23 cellular contexts compared by ENCODE assay signal in the genomic region with DNA sequence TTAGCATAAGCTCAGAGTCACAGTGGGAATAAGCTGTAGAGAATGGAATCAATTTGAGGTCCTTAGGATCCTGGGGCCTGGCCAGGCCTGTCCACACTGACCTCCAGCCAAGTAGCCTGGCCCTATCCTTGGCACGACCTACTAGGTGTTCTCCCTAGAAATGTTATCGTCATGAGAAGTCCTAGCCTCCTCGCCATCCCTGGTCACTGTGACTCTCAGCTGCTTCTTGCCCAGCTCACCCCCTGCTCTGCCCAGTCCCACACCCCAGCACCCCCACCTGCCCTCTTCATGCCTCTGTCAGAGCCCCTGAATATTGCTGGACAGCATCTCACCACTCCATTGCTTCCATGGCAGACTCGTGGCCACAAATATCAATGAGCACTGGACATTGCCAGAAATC. TPM values are rescaled to one million over a fixed set of nuclear protein-coding genes. Genes with fewer than 3 reads are reported as not detected.
DNase-seq lines count a peak whose midpoint lies in the region; ATAC-seq, FAIRE-seq and TF ChIP-seq lines count a peak whose summit lies in the region.
"Had no signal": no experiment of that assay in that cellular context is flagged by ENCODE, and none has a peak within 500 bp of the region (broad histone marks: within the 10 kb centered on the region; RNA-seq: fewer than 3 reads in every experiment).

No MANE protein-coding gene starts in this region.

- no peak overlapping the region for H2BK15ac ChIP-seq in neuronal stem cell (ENCODE audit: low read length)

- H3K9me3 ChIP-seq in heart right ventricle (no peaks in the 10 kb centered on the region), K562 (replicated peaks; ENCODE audit: control insufficient read depth, insufficient read depth, low read depth, low read length) (no peaks in the 10 kb centered on the region; the same call in 1 of the 2 replicates), neuronal stem cell (replicated peaks in 1 of 2; ENCODE audit: control insufficient read depth in 2 of 2, insufficient read depth in 1 of 2, low read depth in 1 of 2, low read length in 2 of 2) (peaks cover 0 to 1% of the 10 kb centered on the region in 2 donors)
- H3K9me3 ChIP-seq in CD8-positive, alpha-beta T cell (ENCODE audit: low read length), result no peaks in the 10 kb centered on the region
- H3K9me3 ChIP-seq: SK-N-SH had no signal

- WGBS in heart right ventricle, 2 donors, result 82 to 86% methylated on average over 4 of the region's 4 CpGs
- WGBS in K562 (ENCODE audit: insufficient coverage, low coverage, missing lambda C conversion rate), result 1% methylated on average over 4 of the region's 4 CpGs
- WGBS in neuronal stem cell (ENCODE audit: extremely low coverage in 2 of 2, insufficient read length in 2 of 2, insufficient replicate concordance in 1 of 2), 2 donors, result no CpG with 5 or more reads among the region's 4 CpGs

- H3K23ac ChIP-seq in neuronal stem cell (ENCODE audit: low read depth, low read length, poor library complexity), result no peak overlapping the region

- TF ChIP-seq RAD21 in K562 (CRISPR knock-in tag; conservative IDR thresholded peaks at IDR 0.05 in 1 of 2, IDR thresholded peaks at IDR 0.05 in 1 of 2), result no peak

- H3K4me1 ChIP-seq in heart right ventricle (peaks cover 0 to 18% (median 8%) of the 10 kb centered on the region in 9 donors), K562 (replicated peaks in 1 of 2; ENCODE audit: control insufficient read depth in 2 of 2, insufficient read depth in 2 of 2, low read length in 2 of 2) (peaks cover 0 to 17% of the 10 kb centered on the region in 2 experiments; a peak in 2 of 5 replicates), neuronal stem cell (ENCODE audit: control insufficient read depth in 2 of 2, insufficient read depth in 1 of 2, low read depth in 1 of 2, low read length in 2 of 2) (peaks cover 0 to 9% of the 10 kb centered on the region in 2 donors)
- peaks cover 3% of the 10 kb centered on the region for H3K4me1 ChIP-seq in CD8-positive, alpha-beta T cell (ENCODE audit: insufficient read depth, low read length)

- H4K20me1 ChIP-seq in K562 (replicated peaks; ENCODE audit: control insufficient read depth, insufficient read depth, low read length), result no peaks in the 10 kb centered on the region

- no peak overlapping the region for H3K4me3 Mint-ChIP-seq in stimulated activated memory B cell treated with anti-CD40 and anti-IgM and Interleukin-4, amounts not matched to agents 10 μg/mL and 1 μg/mL and 100 μg/mL, for 72 hours
- H3K4me3 Mint-ChIP-seq in CD8-positive, alpha-beta T cell, result no peak overlapping the region
- H3K4me3 Mint-ChIP-seq: CD4-positive, CD25-positive, alpha-beta regulatory T cell had no signal

- no peak overlapping the region for H3K4ac ChIP-seq in neuronal stem cell (ENCODE audit: low read length)

- POLR2A ChIA-PET in K562 (lab: Yijun Ruan, JAX), result no interaction called here
- POLR2A ChIA-PET in CD8-positive, alpha-beta T cell (lab: Charles Lee), result no interaction called here

- H3K27me3 ChIP-seq in heart right ventricle (peaks cover 5 to 84% (median 67%) of the 10 kb centered on the region in 7 donors), K562 (ENCODE audit: control insufficient read depth in 2 of 2, insufficient read depth in 2 of 2, low read length in 2 of 2) (peaks cover 75 to 85% of the 10 kb centered on the region in 2 experiments), neuronal stem cell (ENCODE audit: control insufficient read depth in 3 of 3, insufficient read depth in 3 of 3, low read depth in 1 of 3, low read length in 3 of 3) (peaks cover 0 to 85% (median 37%) of the 10 kb centered on the region in 3 experiments)
- H3K27me3 ChIP-seq in CD8-positive, alpha-beta T cell (ENCODE audit: insufficient read depth, low read length), result no peaks in the 10 kb centered on the region

- H3K79me2 ChIP-seq in K562 (ENCODE audit: control insufficient read depth, insufficient read depth, low read length), result no peaks in the 10 kb centered on the region

- H3K4me1 Mint-ChIP-seq in stimulated activated memory B cell treated with anti-CD40 and anti-IgM and Interleukin-4, amounts not matched to agents 10 μg/mL and 1 μg/mL and 100 μg/mL, for 72 hours, result peaks cover 44% of the 10 kb centered on the region
- H3K4me1 Mint-ChIP-seq in CD8-positive, alpha-beta T cell (ENCODE audit: low read depth), result peaks cover 6% of the 10 kb centered on the region

- no peak for FAIRE-seq in K562 (lab: Jason Lieb, UNC)
- FAIRE-seq: D721Med, GM18507, H54 had no signal

- peaks cover 8% of the 10 kb centered on the region for H3K27me3 Mint-ChIP-seq in stimulated activated memory B cell treated with anti-CD40 and anti-IgM and Interleukin-4, amounts not matched to agents 10 μg/mL and 1 μg/mL and 100 μg/mL, for 72 hours
- H3K27me3 Mint-ChIP-seq in CD8-positive, alpha-beta T cell (ENCODE audit: low read depth), result peaks cover 37% of the 10 kb centered on the region

- no peak for TF ChIP-seq EP300 in K562 (IDR thresholded peaks at IDR 0.05; ENCODE audit: low read length)

- no peak overlapping the region for H4K8ac ChIP-seq in neuronal stem cell (ENCODE audit: low read depth, low read length)

- no peaks in the 10 kb centered on the region for H3K36me3 ChIP-seq in heart right ventricle
- no peaks in the 10 kb centered on the region for H3K36me3 ChIP-seq in K562 (ENCODE audit: control insufficient read depth, insufficient read depth, low read length)
- H3K36me3 ChIP-seq in neuronal stem cell (replicated peaks in 1 of 2; ENCODE audit: control insufficient read depth in 2 of 2, insufficient read depth in 2 of 2, low read length in 2 of 2), result no peaks in the 10 kb centered on the region
- no peaks in the 10 kb centered on the region for H3K36me3 ChIP-seq in CD8-positive, alpha-beta T cell (ENCODE audit: insufficient read depth, low read length)

- no peak overlapping the region for H2BK5ac ChIP-seq in neuronal stem cell (ENCODE audit: low read length)

- BruUV-seq in K562 (replicated peaks; lab: Mats Ljungman, UMichigan), result no TSS peak

- H3K27ac ChIP-seq in heart right ventricle (no peak overlapping the region), K562 (ENCODE audit: extremely low read depth, low read depth, low read length) (no peak overlapping the region), neuronal stem cell (replicated peaks; ENCODE audit: low read length) (no peak overlapping the region)
- H3K27ac ChIP-seq in CD8-positive, alpha-beta T cell (ENCODE audit: low read depth, low read length), result no peak overlapping the region
- H3K27ac ChIP-seq: KMS-11 had no signal

- no peak for TF ChIP-seq POLR2A in K562 (conservative IDR thresholded peaks at IDR 0.05)

- H3K79me1 ChIP-seq in neuronal stem cell (ENCODE audit: low read depth, low read length), result peaks cover 2% of the 10 kb centered on the region

- H3K4me2 ChIP-seq in K562 (ENCODE audit: insufficient read depth, low read length) (no peak overlapping the region), neuronal stem cell (ENCODE audit: insufficient read depth, low read length, poor library complexity, severe bottlenecking) (no peak overlapping the region)
- H3K4me2 ChIP-seq: KMS-11, SK-N-SH had no signal

- no peak for TF ChIP-seq CTCF in heart right ventricle (IDR thresholded peaks at IDR 0.05)
- no peak for TF ChIP-seq CTCF in K562 (IDR thresholded peaks at IDR 0.05 in 2 of 3, conservative IDR thresholded peaks at IDR 0.05 in 1 of 3; ENCODE audit: insufficient read depth in 2 of 3, low read depth in 1 of 3, low read length in 3 of 3)
- TF ChIP-seq CTCF in CD8-positive, alpha-beta T cell (IDR thresholded peaks at IDR 0.05), result no peak

- H3K9ac ChIP-seq in K562 (ENCODE audit: insufficient read depth in 1 of 2, low read depth in 2 of 2, low read length in 2 of 2), result no peak overlapping the region
- no peak overlapping the region for H3K9ac ChIP-seq in neuronal stem cell (ENCODE audit: low read depth, low read length, poor library complexity)
- H3K9ac ChIP-seq: KMS-11, SK-N-SH had no signal

- H3K36me3 Mint-ChIP-seq in stimulated activated memory B cell treated with anti-CD40 and anti-IgM and Interleukin-4, amounts not matched to agents 10 μg/mL and 1 μg/mL and 100 μg/mL, for 72 hours, result no peaks in the 10 kb centered on the region
- H3K36me3 Mint-ChIP-seq in CD8-positive, alpha-beta T cell, result no peaks in the 10 kb centered on the region
- H3K36me3 Mint-ChIP-seq: CD4-positive, CD25-positive, alpha-beta regulatory T cell had no signal

- H3K18ac ChIP-seq in neuronal stem cell (ENCODE audit: low read length), result peak overlapping the region; percentile 71

- no peaks in the 10 kb centered on the region for H3K9me3 Mint-ChIP-seq in stimulated activated memory B cell treated with anti-CD40 and anti-IgM and Interleukin-4, amounts not matched to agents 10 μg/mL and 1 μg/mL and 100 μg/mL, for 72 hours
- no peaks in the 10 kb centered on the region for H3K9me3 Mint-ChIP-seq in CD8-positive, alpha-beta T cell

- in situ Hi-C loops in K562 (cut with MboI), result no loop called here

- ATAC-seq in Right ventricle myocardium inferior (no peak), heart right ventricle (no peak), K562 (no peak), HG03460 (IDR thresholded peaks at IDR 0.05; ENCODE audit: unreplicated experiment) (no peak)
- no peak for ATAC-seq in stimulated activated memory B cell treated with anti-CD40 and anti-IgM and Interleukin-4, amounts not matched to agents 10 μg/mL and 1 μg/mL and 100 μg/mL, for 72 hours
- ATAC-seq in CD8-positive, alpha-beta T cell, result no peak

- H3K4me3 ChIP-seq in heart right ventricle (no peak overlapping the region), K562 (no peak overlapping the region), neuronal stem cell (ENCODE audit: low read length in 2 of 2) (no peak overlapping the region)
- H3K4me3 ChIP-seq in CD8-positive, alpha-beta T cell (ENCODE audit: low read depth, low read length), result no peak overlapping the region

- intact Hi-C loops in Right ventricle myocardium inferior (cut with DNase I), result no loop called here
- intact Hi-C loops in heart right ventricle (cut with DNase I), result no loop called here
- intact Hi-C loops in K562 (cut with micrococcal nuclease), result no loop called here
- intact Hi-C loops in CD8-positive, alpha-beta T cell (cut with DNase I, micrococcal nuclease), result no loop called here

- no peak overlapping the region for H2BK120ac ChIP-seq in neuronal stem cell (ENCODE audit: low read depth, low read length)

- no peak overlapping the region for H2BK12ac ChIP-seq in neuronal stem cell (ENCODE audit: low read length)

- H3K27ac Mint-ChIP-seq in stimulated activated memory B cell treated with anti-CD40 and anti-IgM and Interleukin-4, amounts not matched to agents 10 μg/mL and 1 μg/mL and 100 μg/mL, for 72 hours, result peak overlapping the region; percentile 48
- no peak overlapping the region for H3K27ac Mint-ChIP-seq in CD8-positive, alpha-beta T cell
- H3K27ac Mint-ChIP-seq: CD4-positive, CD25-positive, alpha-beta regulatory T cell had no signal

- H3K14ac ChIP-seq in neuronal stem cell (ENCODE audit: low read length), result peak overlapping the region; percentile 38

- H4K91ac ChIP-seq in neuronal stem cell (ENCODE audit: low read depth, low read length, poor library complexity), result no peak overlapping the region

- H2AFZ ChIP-seq in K562 (ENCODE audit: low read depth, low read length), result no peak overlapping the region
- H2AFZ ChIP-seq in neuronal stem cell (ENCODE audit: low read length), result no peak overlapping the region

- no peaks in the 10 kb centered on the region for H3K9me1 ChIP-seq in K562 (ENCODE audit: control insufficient read depth, insufficient read depth, low read length)

- H2AK5ac ChIP-seq in neuronal stem cell (ENCODE audit: low read depth, low read length), result no peak overlapping the region

- CTCF ChIA-PET in K562 (lab: Yijun Ruan, JAX; ENCODE audit: low intra/inter-chr PET ratio), result no interaction called here
- CTCF ChIA-PET in CD8-positive, alpha-beta T cell (lab: Charles Lee), result no interaction called here

- DNase-seq in Right ventricle myocardium inferior (ENCODE audit: missing footprints) (peak; percentile 34), heart right ventricle (no peak), K562 (ENCODE audit: extremely low read depth in 1 of 4, low spot score in 3 of 4) (no peak), neuronal stem cell (ENCODE audit: low spot score) (no peak), HUDEP-2 (lab: John Stamatoyannopoulos, UW; ENCODE audit: unreplicated experiment in 76 of 76) (no peak)
- DNase-seq in CD8-positive, alpha-beta T cell, result no peak
- DNase-seq: CD4-positive, CD25-positive, alpha-beta regulatory T cell; IMR-90; NCI-H1092; NCI-H1417 treated with DMSO at 0.1 percent for 48 hours; NCI-H1694 treated with DMSO at 0.1 percent for 48 hours; NCI-H2081; NCI-H226; NCI-H510A; NCI-H69; SK-N-SH had no signal

RNA-seq across cellular contexts. Expression of a gene that starts 7.8 kb away (rescaled TPM):
- total RNA-seq in Right ventricle myocardium inferior (0.11 TPM), heart right ventricle (under 1 TPM; 0.09 to 0.42 (median 0.27) TPM), K562 (2014; rRNA removed) (0.09 TPM in 1 of 2 replicates, not detected in the other), K562 (2014; rRNA removed; fragmentation: Illumina TruSeq; extraction: Trizol) (not detected in 2 replicates), K562 (2015; rRNA removed; fragmentation: Illumina TruSeq; extraction: Trizol) (0.15 TPM in 1 of 2 replicates, not detected in the other), K562 (2021) (0.16 TPM in 1 of 2 replicates, not detected in the other)
- polyA plus RNA-seq in heart right ventricle (under 1 TPM; 0.23 to 0.44 TPM), K562 (2011; rRNA removed) (0.07 and 0.09 TPM in 2 replicates), K562 (2014; fragmentation: Illumina TruSeq; extraction: Trizol) (not detected in 2 replicates), K562 (2014; fragmentation: Nextera tagmentation; extraction: Ambion mirVana) (under 1 TPM; 0.06 to 0.17 TPM), K562 (2014; rRNA removed) (0.09 and 0.15 TPM in 2 replicates)
- 0.19 and 2.1 TPM in 2 replicates for total RNA-seq in K562 (2011; cell fraction: chromatin; rRNA removed; ENCODE audit: low replicate concordance)
- 0.79 and 1.3 TPM in 2 replicates for total RNA-seq in K562 (2011; cell fraction: nucleolus; rRNA removed)
- total RNA-seq in K562 (2011; cell fraction: nucleoplasm; rRNA removed), result 0.73 and 0.84 TPM in 2 replicates
- 0.15 TPM in 1 of 2 replicates, not detected in the other for polyA plus RNA-seq in K562 (2011; cell fraction: cytosol; rRNA removed)
- 0.86 and 1.5 TPM in 2 replicates for polyA plus RNA-seq in K562 (2011; cell fraction: nucleus; rRNA removed)
- polyA plus RNA-seq in K562 (2012), result 0.34 and 3.9 TPM in 2 replicates
- 0.11 TPM in 1 of 2 replicates, not detected in the other for polyA minus RNA-seq in K562 (2011; rRNA and poly(A)+ RNA removed)
- not detected in 2 replicates for polyA minus RNA-seq in K562 (2011; cell fraction: cytosol; rRNA and poly(A)+ RNA removed)
- 0.54 and 0.67 TPM in 2 replicates for polyA minus RNA-seq in K562 (2011; cell fraction: nucleus; rRNA and poly(A)+ RNA removed)
- polyA plus RNA-seq in neuronal stem cell (2013, experiment 1 of 2), result 1.0 TPM
- polyA plus RNA-seq in neuronal stem cell (2013, experiment 2 of 2), result 1.1 TPM
- under 1 TPM; 0.19 to 0.43 TPM for total RNA-seq in CD8-positive, alpha-beta T cell
- total RNA-seq: IMR-90 had no signal
- polyA plus RNA-seq: BJ, SK-N-SH had no signal

RNA-seq across cellular contexts. Expression of a gene that starts 19.5 kb away (rescaled TPM):
- total RNA-seq in Right ventricle myocardium inferior (3.3 TPM), heart right ventricle (1 to 10 TPM in 6 of 10 donors, under 1 TPM in 4; 0.46 to 6.6 (median 1.4) TPM), K562 (2014; rRNA removed) (not detected in 2 replicates), K562 (2014; rRNA removed; fragmentation: Illumina TruSeq; extraction: Trizol) (not detected in 2 replicates), K562 (2015; rRNA removed; fragmentation: Illumina TruSeq; extraction: Trizol) (not detected in 2 replicates), K562 (2021) (0.04 and 0.20 TPM in 2 replicates)
- polyA plus RNA-seq in heart right ventricle (1 to 10 TPM; 1.3 to 2.8 TPM), K562 (2011; rRNA removed) (not detected in 2 replicates), K562 (2014; fragmentation: Illumina TruSeq; extraction: Trizol) (not detected in 2 replicates), K562 (2014; fragmentation: Nextera tagmentation; extraction: Ambion mirVana) (not detected), K562 (2014; rRNA removed) (not detected in 2 replicates)
- total RNA-seq in K562 (2011; cell fraction: chromatin; rRNA removed; ENCODE audit: low replicate concordance), result not detected in 2 replicates
- total RNA-seq in K562 (2011; cell fraction: nucleolus; rRNA removed), result not detected in 2 replicates
- not detected in 2 replicates for total RNA-seq in K562 (2011; cell fraction: nucleoplasm; rRNA removed)
- not detected in 2 replicates for polyA plus RNA-seq in K562 (2011; cell fraction: cytosol; rRNA removed)
- 0.08 and 0.09 TPM in 2 replicates for polyA plus RNA-seq in K562 (2011; cell fraction: nucleus; rRNA removed)
- 0.10 TPM in 1 of 2 replicates, not detected in the other for polyA plus RNA-seq in K562 (2012)
- polyA minus RNA-seq in K562 (2011; rRNA and poly(A)+ RNA removed), result not detected in 2 replicates
- not detected in 2 replicates for polyA minus RNA-seq in K562 (2011; cell fraction: cytosol; rRNA and poly(A)+ RNA removed)
- not detected in 2 replicates for polyA minus RNA-seq in K562 (2011; cell fraction: nucleus; rRNA and poly(A)+ RNA removed)
- polyA plus RNA-seq in neuronal stem cell (2013, experiment 1 of 2), result 0.64 TPM
- 0.71 TPM for polyA plus RNA-seq in neuronal stem cell (2013, experiment 2 of 2)
- under 1 TPM; 0.61 to 0.79 TPM for total RNA-seq in CD8-positive, alpha-beta T cell

RNA-seq across cellular contexts. Expression of a gene that starts 55.6 kb away (rescaled TPM):
- 128 TPM for total RNA-seq in Right ventricle myocardium inferior
- total RNA-seq in heart right ventricle, result 100 to 1,000 TPM in 9 of 10 donors, 10 to 100 TPM in 1; 96.7 to 168 (median 124) TPM
- polyA plus RNA-seq in heart right ventricle, result 100 to 1,000 TPM; 153 to 189 TPM
- 21.6 and 54.5 TPM in 2 replicates for total RNA-seq in K562 (2011; cell fraction: chromatin; rRNA removed; ENCODE audit: low replicate concordance)
- 72.7 and 74.7 TPM in 2 replicates for total RNA-seq in K562 (2011; cell fraction: nucleolus; rRNA removed)
- 70.9 and 89.2 TPM in 2 replicates for total RNA-seq in K562 (2011; cell fraction: nucleoplasm; rRNA removed)
- total RNA-seq in K562 (2014; rRNA removed), result 265 and 341 TPM in 2 replicates
- 174 and 206 TPM in 2 replicates for total RNA-seq in K562 (2014; rRNA removed; fragmentation: Illumina TruSeq; extraction: Trizol)
- total RNA-seq in K562 (2015; rRNA removed; fragmentation: Illumina TruSeq; extraction: Trizol), result 332 and 336 TPM in 2 replicates
- total RNA-seq in K562 (2021), result 378 and 393 TPM in 2 replicates
- polyA plus RNA-seq in K562 (2011; rRNA removed), result 507 and 542 TPM in 2 replicates
- 869 and 1,641 TPM in 2 replicates for polyA plus RNA-seq in K562 (2011; cell fraction: cytosol; rRNA removed)
- polyA plus RNA-seq in K562 (2011; cell fraction: nucleus; rRNA removed), result 256 and 267 TPM in 2 replicates
- 454 and 820 TPM in 2 replicates for polyA plus RNA-seq in K562 (2012)
- polyA plus RNA-seq in K562 (2014; fragmentation: Illumina TruSeq; extraction: Trizol), result 604 and 714 TPM in 2 replicates
- 1,000 to 10,000 TPM in 1 of 2 experiments, 100 to 1,000 TPM in 1; 733 to 1,123 TPM for polyA plus RNA-seq in K562 (2014; fragmentation: Nextera tagmentation; extraction: Ambion mirVana)
- 568 and 645 TPM in 2 replicates for polyA plus RNA-seq in K562 (2014; rRNA removed)
- polyA minus RNA-seq in K562 (2011; rRNA and poly(A)+ RNA removed), result 83.2 and 101 TPM in 2 replicates
- polyA minus RNA-seq in K562 (2011; cell fraction: cytosol; rRNA and poly(A)+ RNA removed), result 93.9 and 97.2 TPM in 2 replicates
- 35.3 and 68.5 TPM in 2 replicates for polyA minus RNA-seq in K562 (2011; cell fraction: nucleus; rRNA and poly(A)+ RNA removed)
- 216 TPM for polyA plus RNA-seq in neuronal stem cell (2013, experiment 1 of 2)
- polyA plus RNA-seq in neuronal stem cell (2013, experiment 2 of 2), result 208 TPM
- total RNA-seq in CD8-positive, alpha-beta T cell, result 10 to 100 TPM; 54.8 to 59.3 TPM
